ENCODE assay signal across 2 cellular contexts in genomic region chr1:28586585-28587391, GRCh38. TPM values are rescaled to one million over a fixed set of nuclear protein-coding genes. Genes with fewer than 3 reads are reported as not detected.
"Had no signal": no experiment of that assay in that cellular context is flagged by ENCODE, and none has a peak within 500 bp of the region (broad histone marks: within the 10 kb centered on the region; RNA-seq: fewer than 3 reads in every experiment).

No MANE protein-coding gene starts in this region.

RNA-seq across cellular contexts. Expression of gene RAB42, which starts 5.3 kb away (rescaled TPM):
- polyA plus RNA-seq: immature natural killer cell; naive thymus-derived CD4-positive, alpha-beta T cell had no signal
